In genomic region chr16:50202926-50203624, GRCh38 we compare ENCODE assay signal across 9 cellular contexts. TPM values are rescaled to one million over a fixed set of nuclear protein-coding genes. Genes with fewer than 3 reads are reported as not detected.
DNase-seq lines count a peak whose midpoint lies in the region; ATAC-seq, FAIRE-seq and TF ChIP-seq lines count a peak whose summit lies in the region.
"Had no signal": no experiment of that assay in that cellular context is flagged by ENCODE, and none has a peak within 500 bp of the region (broad histone marks: within the 10 kb centered on the region; RNA-seq: fewer than 3 reads in every experiment).

No MANE protein-coding gene starts in this region.

- H3K4me3 ChIP-seq in right lobe of liver, result no peak overlapping the region

- H3K36me3 ChIP-seq in right lobe of liver, result no peaks in the 10 kb centered on the region

- H3K4me3 Mint-ChIP-seq in activated naive CD4-positive, alpha-beta T cell treated with anti-CD3 and anti-CD28 coated beads, Interleukin-2, amount 50 U/mL, for 24 hours, result no peak overlapping the region
- peak overlapping the region; percentile 8 for H3K4me3 Mint-ChIP-seq in MCF 10A (ENCODE audit: unreplicated experiment)

- TF ChIP-seq CTCF in MCF 10A (IDR thresholded peaks at IDR 0.05; ENCODE audit: unreplicated experiment) (no peak), right lobe of liver (IDR thresholded peaks at IDR 0.05) (no peak)

- TF ChIP-seq POLR2A in right lobe of liver (IDR thresholded peaks at IDR 0.05), result no peak

- TSS peak; percentile 90 for BruUV-seq in MCF 10A (replicated peaks; lab: Mats Ljungman, UMichigan)

- H3K9me3 Mint-ChIP-seq in activated naive CD4-positive, alpha-beta T cell treated with anti-CD3 and anti-CD28 coated beads, Interleukin-2, amount 50 U/mL, for 24 hours, result no peaks in the 10 kb centered on the region
- no peaks in the 10 kb centered on the region for H3K9me3 Mint-ChIP-seq in MCF 10A (ENCODE audit: unreplicated experiment)

- DNase-seq in activated naive CD4-positive, alpha-beta T cell treated with anti-CD3 and anti-CD28 coated beads, Interleukin-2, amount 50 U/mL, for 16 hours, result no peak
- DNase-seq in MCF 10A (ENCODE audit: unreplicated experiment), result peak; percentile 73
- DNase-seq in right lobe of liver, result no peak
- DNase-seq in urothelium cell line (ENCODE audit: low spot score), result peak; percentile 78
- DNase-seq in NCI-H128 (lab: John Stamatoyannopoulos, UW; ENCODE audit: unreplicated experiment), result no peak
- DNase-seq in occipital lobe (lab: John Stamatoyannopoulos, UW), result no peak
- DNase-seq: DND-41 had no signal

- 65% methylated on average over 5 of the region's 5 CpGs for WGBS in right lobe of liver (ENCODE audit: insufficient coverage, low coverage, low lambda C conversion rate, missing lambda C conversion rate)

- no peak overlapping the region for H3K27ac ChIP-seq in right lobe of liver

- peak in 3 of 4 donors; percentile 24 to 72 (median 54) for ATAC-seq in right lobe of liver
- no peak for ATAC-seq in GM21786 (IDR thresholded peaks at IDR 0.05; ENCODE audit: unreplicated experiment)

- H3K4me1 ChIP-seq in right lobe of liver, result peaks cover 0 to 39% (median 11%) of the 10 kb centered on the region in 4 donors

- peaks cover 1% of the 10 kb centered on the region for H3K36me3 Mint-ChIP-seq in activated naive CD4-positive, alpha-beta T cell treated with anti-CD3 and anti-CD28 coated beads, Interleukin-2, amount 50 U/mL, for 24 hours
- H3K36me3 Mint-ChIP-seq in MCF 10A (ENCODE audit: insufficient read depth, unreplicated experiment), result no peaks in the 10 kb centered on the region

- CTCF ChIA-PET in MCF 10A (lab: Yijun Ruan, JAX), result interaction anchor here (0.7 to 1.7 kb wide), 3 partner anchors 51 to 178 kb away, joined by 3 to 6 read pairs (median 3); partner anchors contain the start of gene CNEP1R1

- POLR2A ChIA-PET in MCF 10A (lab: Yijun Ruan, JAX), result interaction anchor here (0.6 to 1.1 kb wide), 2 partner anchors 10 to 53 kb away, joined by 3 to 5 read pairs; no protein-coding TSS in a partner anchor

- FAIRE-seq in urothelium cell line (lab: Jason Lieb, UNC), result no peak

- peak overlapping the region; percentile 20 for H3K27ac Mint-ChIP-seq in activated naive CD4-positive, alpha-beta T cell treated with anti-CD3 and anti-CD28 coated beads, Interleukin-2, amount 50 U/mL, for 24 hours
- peak overlapping the region; percentile 97 for H3K27ac Mint-ChIP-seq in MCF 10A (ENCODE audit: low read depth, unreplicated experiment)

- H3K4me1 Mint-ChIP-seq in activated naive CD4-positive, alpha-beta T cell treated with anti-CD3 and anti-CD28 coated beads, Interleukin-2, amount 50 U/mL, for 24 hours, result peaks cover 84% of the 10 kb centered on the region
- peaks cover 46% of the 10 kb centered on the region for H3K4me1 Mint-ChIP-seq in MCF 10A (ENCODE audit: insufficient read depth, unreplicated experiment)

- intact Hi-C loops in MCF 10A (cut with micrococcal nuclease), result no loop called here
- intact Hi-C loops in right lobe of liver (cut with DNase I), result no loop called here

- H3K9me3 ChIP-seq in right lobe of liver, result no peaks in the 10 kb centered on the region

- no peaks in the 10 kb centered on the region for H3K27me3 Mint-ChIP-seq in activated naive CD4-positive, alpha-beta T cell treated with anti-CD3 and anti-CD28 coated beads, Interleukin-2, amount 50 U/mL, for 24 hours
- no peaks in the 10 kb centered on the region for H3K27me3 Mint-ChIP-seq in MCF 10A (ENCODE audit: insufficient read depth, unreplicated experiment)

- no peaks in the 10 kb centered on the region for H3K27me3 ChIP-seq in right lobe of liver

RNA-seq across cellular contexts. Expression of gene TENT4B, which starts 50.0 kb away (rescaled TPM):
- total RNA-seq in MCF 10A (2022), result 11.5 and 12.1 TPM in 2 replicates
- total RNA-seq in right lobe of liver, result 10 to 100 TPM in 1 of 6 experiments, 1 to 10 TPM in 5; 7.2 to 13.2 (median 9.3) TPM
- 31.4 TPM for total RNA-seq in occipital lobe

Comparison
In these comparisons a context has a peak if more than half of its experiments do, and no peak if none do; other contexts are left out.
1. DNase-seq: peak in MCF 10A (single experiment) and urothelium cell line (single experiment); none in activated naive CD4-positive, alpha-beta T cell treated with anti-CD3 and anti-CD28 coated beads, Interleukin-2, amount 50 U/mL, for 16 hours (single experiment), right lobe of liver (0 of 3), NCI-H128 (single experiment) and occipital lobe (single experiment).